8 cellular contexts compared by ENCODE assay signal in genomic region chr16:22232277-22233049, GRCh38. TPM values are rescaled to one million over a fixed set of nuclear protein-coding genes. Genes with fewer than 3 reads are reported as not detected.
DNase-seq lines count a peak whose midpoint lies in the region; ATAC-seq and TF ChIP-seq lines count a peak whose summit lies in the region.

No MANE protein-coding gene starts in this region.

- H3K36me3 Mint-ChIP-seq in activated T-cell treated with anti-CD3 and anti-CD28 coated beads, Interleukin-2, amount 50 U/mL, for 4 hours (ENCODE audit: insufficient read depth) = peaks cover 14% of the 10 kb centered on the region

- no peak overlapping the region for H3K4me3 Mint-ChIP-seq in activated T-cell treated with anti-CD3 and anti-CD28 coated beads, Interleukin-2, amount 50 U/mL, for 4 hours

- in situ Hi-C loops in transverse colon (cut with MboI; ENCODE audit: low pct_ligation_motif_present in 1 of 4, low pct_unique_long_range_greater_than_20kb in 1 of 4, low sequenced_read_pairs in 3 of 4) = no loop called here

- peak; percentile 24 to 52 for DNase-seq in activated CD4-positive, alpha-beta T cell treated with anti-CD3 and anti-CD28 coated beads, Interleukin-2, amount 50 U/mL, for 48 hours
- no peak for DNase-seq in activated CD4-positive, alpha-beta T cell treated with anti-CD3 and anti-CD28 coated beads for 1 hour
- DNase-seq in activated T-cell treated with anti-CD3 and anti-CD28 coated beads, Interleukin-2, amount 50 U/mL, for 4 hours = no peak
- peak; percentile 41 for DNase-seq in kidney epithelial cell (ENCODE audit: low read depth)
- DNase-seq in transverse colon = peak; percentile 94
- DNase-seq in NCI-H187 (lab: John Stamatoyannopoulos, UW) = no peak

- peak; percentile 54 for TF ChIP-seq EP300 in transverse colon (IDR thresholded peaks at IDR 0.05; ENCODE audit: low read depth)

- H3K4me3 ChIP-seq in kidney epithelial cell (ENCODE audit: low read depth, low read length) (no peak overlapping the region), transverse colon (no peak overlapping the region)

- no peaks in the 10 kb centered on the region for H3K36me3 ChIP-seq in kidney epithelial cell (ENCODE audit: control insufficient read depth, insufficient read depth, low read length)
- H3K36me3 ChIP-seq in transverse colon = peaks cover 0 to 16% (median 0%) of the 10 kb centered on the region in 4 donors

- 45% methylated on average over 16 of the region's 16 CpGs; no CpG with 5 or more reads in 1 of the 2 donors for WGBS in transverse colon (ENCODE audit: low coverage in 1 of 2), 2 donors

- no peaks in the 10 kb centered on the region for H3K27me3 ChIP-seq in kidney epithelial cell (ENCODE audit: control insufficient read depth, insufficient read depth, low read length)
- no peaks in the 10 kb centered on the region for H3K27me3 ChIP-seq in transverse colon

- ATAC-seq in activated T-cell treated with anti-CD3 and anti-CD28 coated beads, Interleukin-2, amount 50 U/mL, for 4 hours = peak; percentile 95 to 98
- ATAC-seq in GM21717 (IDR thresholded peaks at IDR 0.05; ENCODE audit: unreplicated experiment) (no peak), HG03095 (IDR thresholded peaks at IDR 0.05; ENCODE audit: unreplicated experiment) (no peak)

- intact Hi-C loops in transverse colon (cut with DNase I; ENCODE audit: low total_unique reads) = no loop called here

- no peaks in the 10 kb centered on the region for H3K9me3 Mint-ChIP-seq in activated T-cell treated with anti-CD3 and anti-CD28 coated beads, Interleukin-2, amount 50 U/mL, for 4 hours

- no peak for TF ChIP-seq CTCF in kidney epithelial cell (IDR thresholded peaks at IDR 0.05; ENCODE audit: insufficient read depth, low read length, poor library complexity, severe bottlenecking)
- TF ChIP-seq CTCF in transverse colon (IDR thresholded peaks at IDR 0.05) = no peak

- no peaks in the 10 kb centered on the region for H3K9me3 ChIP-seq in transverse colon

- peak overlapping the region; percentile 83 to 91 (median 86) for H3K27ac ChIP-seq in transverse colon

- peaks cover 3 to 50% (median 26%) of the 10 kb centered on the region in 4 donors for H3K4me1 ChIP-seq in transverse colon

- no peak for TF ChIP-seq POLR2A in transverse colon (IDR thresholded peaks at IDR 0.05)

- H3K4me1 Mint-ChIP-seq in activated T-cell treated with anti-CD3 and anti-CD28 coated beads, Interleukin-2, amount 50 U/mL, for 4 hours (ENCODE audit: low read depth) = peaks cover 5% of the 10 kb centered on the region

- no peaks in the 10 kb centered on the region for H3K27me3 Mint-ChIP-seq in activated T-cell treated with anti-CD3 and anti-CD28 coated beads, Interleukin-2, amount 50 U/mL, for 4 hours (ENCODE audit: low read depth)

RNA-seq across cellular contexts. Expression of gene EEF2K, which starts 26.4 kb away (rescaled TPM):
- total RNA-seq in activated T-cell treated with anti-CD3 and anti-CD28 coated beads, Interleukin-2, amount 50 U/mL, for 4 hours = 10 to 100 TPM; 17.8 to 22.8 (median 19.1) TPM
- total RNA-seq in kidney epithelial cell (6.8 and 12.3 TPM in 2 replicates), transverse colon (100 to 1,000 TPM in 1 of 4 donors, 10 to 100 TPM in 3; 22.2 to 223 (median 50.1) TPM)

Comparison
In these comparisons a context has a peak if more than half of its experiments do, and no peak if none do; other contexts are left out.
1. DNase-seq: peak in activated CD4-positive, alpha-beta T cell treated with anti-CD3 and anti-CD28 coated beads, Interleukin-2, amount 50 U/mL, for 48 hours (2 of 2), kidney epithelial cell (single experiment) and transverse colon (single experiment); none in activated CD4-positive, alpha-beta T cell treated with anti-CD3 and anti-CD28 coated beads for 1 hour (single experiment), activated T-cell treated with anti-CD3 and anti-CD28 coated beads, Interleukin-2, amount 50 U/mL, for 4 hours (single experiment) and NCI-H187 (0 of 2).
2. ATAC-seq: peak in activated T-cell treated with anti-CD3 and anti-CD28 coated beads, Interleukin-2, amount 50 U/mL, for 4 hours (2 of 2); none in GM21717 (single experiment) and HG03095 (single experiment).